23 cellular contexts compared by ENCODE assay signal in the genomic region with DNA sequence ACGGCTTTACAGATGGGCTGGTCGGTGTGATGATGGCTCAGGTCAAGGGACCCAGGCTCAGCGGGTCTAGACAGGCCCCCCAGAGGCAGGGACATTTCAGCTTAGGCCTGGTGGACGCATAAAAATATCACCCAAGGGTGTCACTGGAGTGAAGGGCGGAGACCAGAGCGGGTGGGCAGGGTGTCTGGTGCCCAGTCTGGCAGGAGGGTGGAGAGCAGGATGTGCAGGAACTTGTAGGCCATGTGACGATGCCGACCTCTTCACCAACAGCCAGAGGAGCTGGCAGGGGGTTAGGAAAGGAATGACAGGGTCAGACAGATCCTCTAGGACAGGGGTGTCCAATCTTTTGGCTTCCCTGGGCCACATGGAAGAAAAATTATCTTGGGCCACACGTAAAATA. TPM values are rescaled to one million over a fixed set of nuclear protein-coding genes. Genes with fewer than 3 reads are reported as not detected.
"Had no signal": no experiment of that assay in that cellular context is flagged by ENCODE, and none has a peak within 500 bp of the region (broad histone marks: within the 10 kb centered on the region; RNA-seq: fewer than 3 reads in every experiment).

No MANE protein-coding gene starts in this region.

- H3K9me3 ChIP-seq: left ventricle myocardium inferior, ovary, right atrium auricular region, sigmoid colon, spleen, transverse colon, upper lobe of left lung, vagina had no signal

- H3K4me3 ChIP-seq: left ventricle myocardium inferior, lung, ovary, right atrium auricular region, sigmoid colon, spleen, transverse colon, upper lobe of left lung, vagina had no signal

- DNase-seq: hypothalamus; immature natural killer cell; left ventricle myocardium inferior; mesendoderm; naive B cell; natural killer cell; nephron progenitor cell; ovary; sigmoid colon; small intestine; spleen; stimulated activated CD4-positive, alpha-beta T cell treated with anti-CD3 and anti-CD28 coated beads, Interleukin-4, amount 100 ng/mL, for 24 hours; stimulated activated naive CD4-positive, alpha-beta T cell treated with Interleukin-2 at 50 U/mL for 16 hours; stimulated activated naive CD8-positive, alpha-beta T cell treated with anti-CD3 and anti-CD28 coated beads, Interleukin-15, amount 100 ng/mL, for 72 hours; transverse colon; upper lobe of left lung had no signal

- H3K27ac ChIP-seq: left ventricle myocardium inferior, ovary, right atrium auricular region, sigmoid colon, spleen, transverse colon, upper lobe of left lung, vagina had no signal

- H3K36me3 ChIP-seq: left ventricle myocardium inferior, ovary, right atrium auricular region, sigmoid colon, spleen, transverse colon, upper lobe of left lung, vagina had no signal

- ATAC-seq: natural killer cell; stimulated activated memory B cell treated with anti-CD40 and anti-IgM and Interleukin-4, amounts not matched to agents 10 μg/mL and 1 μg/mL and 100 μg/mL, for 72 hours; stimulated activated naive CD8-positive, alpha-beta T cell treated with anti-CD3 and anti-CD28 coated beads, Interleukin-15, amount 100 ng/mL, for 72 hours had no signal

- FAIRE-seq: islet of Langerhans, small intestine had no signal

- H3K27me3 ChIP-seq: ovary, right atrium auricular region, transverse colon, vagina had no signal

RNA-seq across cellular contexts. Expression of a gene that starts 17.1 kb away (rescaled TPM):
- total RNA-seq: kidney epithelial cell, left ventricle myocardium inferior, vagina had no signal
- polyA plus RNA-seq: immature natural killer cell had no signal

RNA-seq across cellular contexts. Expression of a gene that starts 32.5 kb away (rescaled TPM):
- total RNA-seq: left ventricle myocardium inferior, pulmonary artery endothelial cell, sigmoid colon had no signal
